Comparison of ENCODE assay signal across 19 cellular contexts in genomic region chr1:149963358-149963757, GRCh38. TPM values are rescaled to one million over a fixed set of nuclear protein-coding genes. Genes with fewer than 3 reads are reported as not detected.
DNase-seq lines count a peak whose midpoint lies in the region; ATAC-seq and TF ChIP-seq lines count a peak whose summit lies in the region.
"Had no signal": no experiment of that assay in that cellular context is flagged by ENCODE, and none has a peak within 500 bp of the region (broad histone marks: within the 10 kb centered on the region; RNA-seq: fewer than 3 reads in every experiment).

No MANE protein-coding gene starts in this region.

- peaks cover 7% of the 10 kb centered on the region for H3K4me1 Mint-ChIP-seq in glutamatergic neuron (ENCODE audit: low read depth, unreplicated experiment)

- H3K4me3 ChIP-seq in lower lobe of right lung (no peak overlapping the region), tibial artery (no peak overlapping the region)
- H3K4me3 ChIP-seq: spleen had no signal

- H3K27ac Mint-ChIP-seq in glutamatergic neuron (ENCODE audit: unreplicated experiment), result no peak overlapping the region
- H3K27ac Mint-ChIP-seq: stimulated activated naive CD8-positive, alpha-beta T cell treated with anti-CD3 and anti-CD28 coated beads, Interleukin-15, amount 100 ng/mL, for 72 hours had no signal

- H3K9me3 ChIP-seq in lower lobe of right lung (no peaks in the 10 kb centered on the region), tibial artery (no peaks in the 10 kb centered on the region)
- H3K9me3 ChIP-seq: neutrophil, spleen had no signal

- H3K36me3 ChIP-seq in lower lobe of right lung (peaks cover 67% of the 10 kb centered on the region), tibial artery (peaks cover 45 to 67% (median 65%) of the 10 kb centered on the region in 3 donors)
- H3K36me3 ChIP-seq: neutrophil had no signal

- TF ChIP-seq CTCF in lower lobe of right lung (IDR thresholded peaks at IDR 0.05) (no peak), tibial artery (IDR thresholded peaks at IDR 0.05) (no peak), glutamatergic neuron (IDR thresholded peaks at IDR 0.05; ENCODE audit: partially characterized antibody, unreplicated experiment) (no peak)

- intact Hi-C loops in lower lobe of right lung (cut with DNase I) (loop anchor here (5.0 kb wide), 1 partner anchor 84 kb away; no protein-coding TSS in a partner anchor), tibial artery (cut with DNase I; ENCODE audit: low total_unique reads) (loop anchor here (5.0 kb wide), 1 partner anchor 89 kb away; no protein-coding TSS in a partner anchor)

- DNase-seq in SK-MEL-5 (ENCODE audit: low read depth, low spot score), result peak; percentile 96
- no peak for DNase-seq in caudate nucleus (lab: John Stamatoyannopoulos, UW)
- no peak for DNase-seq in lower lobe of right lung
- DNase-seq in tibial artery, result no peak
- DNase-seq in glutamatergic neuron, result no peak
- no peak for DNase-seq in activated CD4-positive, alpha-beta T cell treated with anti-CD3 and anti-CD28 coated beads, Interleukin-2, amount 50 U/mL, for 4 hours
- DNase-seq: activated CD4-positive, CD25-positive, alpha-beta regulatory T cell; activated CD8-positive, alpha-beta memory T cell treated with anti-CD3 and anti-CD28 coated beads, Interleukin-2, amount 50 U/mL, for 4 hours; activated naive CD4-positive, alpha-beta T cell treated with anti-CD3 and anti-CD28 coated beads, Interleukin-2, amount 50 U/mL, for 16 hours; CD4-positive, alpha-beta memory T cell; cortex of kidney; EL; NCI-H1694; NCI-H524 treated with DMSO at 0.1 percent for 48 hours; OCI-M1; spleen; stimulated activated naive CD8-positive, alpha-beta T cell treated with anti-CD3 and anti-CD28 coated beads, Interleukin-15, amount 100 ng/mL, for 72 hours had no signal

- peaks cover 26% of the 10 kb centered on the region for H3K4me1 ChIP-seq in lower lobe of right lung
- peaks cover 0 to 21% (median 17%) of the 10 kb centered on the region in 4 donors for H3K4me1 ChIP-seq in tibial artery

- H3K9me3 Mint-ChIP-seq in glutamatergic neuron (ENCODE audit: unreplicated experiment), result peaks cover 4% of the 10 kb centered on the region
- H3K9me3 Mint-ChIP-seq: CD4-positive, alpha-beta memory T cell; stimulated activated naive CD8-positive, alpha-beta T cell treated with anti-CD3 and anti-CD28 coated beads, Interleukin-15, amount 100 ng/mL, for 72 hours had no signal

- H3K27ac ChIP-seq in caudate nucleus (ENCODE audit: low read depth, low read length) (peak overlapping the region; percentile 83), lower lobe of right lung (peak overlapping the region; percentile 57), tibial artery (peak overlapping the region; percentile 3 to 59)
- H3K27ac ChIP-seq: neutrophil had no signal

- peaks cover 10% of the 10 kb centered on the region for H3K36me3 Mint-ChIP-seq in glutamatergic neuron (ENCODE audit: unreplicated experiment)

- H3K4me3 Mint-ChIP-seq in glutamatergic neuron (ENCODE audit: unreplicated experiment), result no peak overlapping the region
- H3K4me3 Mint-ChIP-seq: CD4-positive, alpha-beta memory T cell; stimulated activated naive CD8-positive, alpha-beta T cell treated with anti-CD3 and anti-CD28 coated beads, Interleukin-15, amount 100 ng/mL, for 72 hours had no signal

- in situ Hi-C loops in SK-MEL-5 (cut with HindIII; ENCODE audit: low pct_unique_long_range_greater_than_20kb, low sequenced_read_pairs), result no loop called here

- H3K27me3 Mint-ChIP-seq in glutamatergic neuron (ENCODE audit: unreplicated experiment), result no peaks in the 10 kb centered on the region
- H3K27me3 Mint-ChIP-seq: CD4-positive, alpha-beta memory T cell; stimulated activated naive CD8-positive, alpha-beta T cell treated with anti-CD3 and anti-CD28 coated beads, Interleukin-15, amount 100 ng/mL, for 72 hours had no signal

- ATAC-seq in lower lobe of right lung (peak; percentile 38 to 48), GM18511 (IDR thresholded peaks at IDR 0.05; ENCODE audit: unreplicated experiment) (no peak)
- ATAC-seq: stimulated activated naive CD8-positive, alpha-beta T cell treated with anti-CD3 and anti-CD28 coated beads, Interleukin-15, amount 100 ng/mL, for 72 hours had no signal

- H3K27me3 ChIP-seq in lower lobe of right lung (ENCODE audit: low read depth) (no peaks in the 10 kb centered on the region), tibial artery (no peaks in the 10 kb centered on the region)
- H3K27me3 ChIP-seq: spleen had no signal

RNA-seq across cellular contexts. Expression of gene MTMR11, which starts 26.7 kb away (rescaled TPM):
- total RNA-seq in SK-MEL-5 (2014; rRNA removed; shearing (Covaris generic)), result 1.6 TPM in 2 replicates
- polyA plus RNA-seq in SK-MEL-5 (2015; cell fraction: cytosol; rRNA removed), result 1.4 and 3.4 TPM in 2 replicates
- 28.3 and 37.9 TPM in 2 replicates for polyA plus RNA-seq in SK-MEL-5 (2015; cell fraction: nucleus; rRNA removed)
- total RNA-seq in lower lobe of right lung (20.4 TPM), glutamatergic neuron (ENCODE audit: unreplicated experiment) (2.6 TPM)

RNA-seq across cellular contexts. Expression of gene SF3B4, which starts 35.8 kb away (rescaled TPM):
- 14.1 and 15.4 TPM in 2 replicates for total RNA-seq in SK-MEL-5 (2014; rRNA removed; shearing (Covaris generic))
- polyA plus RNA-seq in SK-MEL-5 (2015; cell fraction: cytosol; rRNA removed), result 110 and 124 TPM in 2 replicates
- 44.7 and 44.8 TPM in 2 replicates for polyA plus RNA-seq in SK-MEL-5 (2015; cell fraction: nucleus; rRNA removed)
- 45.5 TPM for total RNA-seq in lower lobe of right lung
- total RNA-seq in glutamatergic neuron (ENCODE audit: unreplicated experiment), result 47.3 TPM

RNA-seq across cellular contexts. Expression of gene SV2A, which starts 45.7 kb away (rescaled TPM):
- 19.4 and 22.3 TPM in 2 replicates for total RNA-seq in SK-MEL-5 (2014; rRNA removed; shearing (Covaris generic))
- polyA plus RNA-seq in SK-MEL-5 (2015; cell fraction: cytosol; rRNA removed), result 37.2 and 41.9 TPM in 2 replicates
- polyA plus RNA-seq in SK-MEL-5 (2015; cell fraction: nucleus; rRNA removed), result 29.0 and 30.7 TPM in 2 replicates
- total RNA-seq in lower lobe of right lung (0.86 TPM), glutamatergic neuron (ENCODE audit: unreplicated experiment) (34.9 TPM)

RNA-seq across cellular contexts. Expression of gene OTUD7B, which starts 47.2 kb away (rescaled TPM):
- 34.9 and 37.3 TPM in 2 replicates for total RNA-seq in SK-MEL-5 (2014; rRNA removed; shearing (Covaris generic))
- polyA plus RNA-seq in SK-MEL-5 (2015; cell fraction: cytosol; rRNA removed), result 13.6 and 22.2 TPM in 2 replicates
- polyA plus RNA-seq in SK-MEL-5 (2015; cell fraction: nucleus; rRNA removed), result 15.2 and 18.5 TPM in 2 replicates
- total RNA-seq in lower lobe of right lung (29.5 TPM), glutamatergic neuron (ENCODE audit: unreplicated experiment) (15.4 TPM)

Comparison
In these comparisons a context has a peak if more than half of its experiments do, and no peak if none do; other contexts are left out.
1. H3K27ac ChIP-seq: peak in every context shown above with its lines; median percentile 83 in caudate nucleus; 57 in lower lobe of right lung; 31 in tibial artery.
2. RNA of gene SV2A, which starts 45.7 kb away (total RNA-seq): 34.9 TPM in glutamatergic neuron (single experiment) and 19.4 to 22.3 TPM in SK-MEL-5; 0.86 TPM in lower lobe of right lung (single experiment); every median in the first group is over 10 times any median in the second.